Comparison of ENCODE assay signal across 10 cellular contexts in genomic region chr2:27096748-27097297, GRCh38. TPM values are rescaled to one million over a fixed set of nuclear protein-coding genes. Genes with fewer than 3 reads are reported as not detected.
DNase-seq lines count a peak whose midpoint lies in the region; ATAC-seq and TF ChIP-seq lines count a peak whose summit lies in the region.
"Had no signal": no experiment of that assay in that cellular context is flagged by ENCODE, and none has a peak within 500 bp of the region (broad histone marks: within the 10 kb centered on the region; RNA-seq: fewer than 3 reads in every experiment).

No MANE protein-coding gene starts in this region.

- peak; percentile 61 for DNase-seq in MV-4-11 (lab: John Stamatoyannopoulos, UW)
- peak in 1 of 2 donors; percentile 44 for DNase-seq in psoas muscle
- DNase-seq in NCI-H1694 (lab: John Stamatoyannopoulos, UW): no peak
- no peak for DNase-seq in NCI-H524 (lab: John Stamatoyannopoulos, UW)

- H3K27me3 Mint-ChIP-seq in brain: peaks cover 2% of the 10 kb centered on the region
- H3K27me3 Mint-ChIP-seq: memory B cell had no signal

- peaks cover 20% of the 10 kb centered on the region for H3K4me1 Mint-ChIP-seq in brain

- no peaks in the 10 kb centered on the region for H3K9me3 Mint-ChIP-seq in brain
- H3K9me3 Mint-ChIP-seq: activated T-helper 2 cell treated with anti-CD3 and anti-CD28 coated beads, Interferon-gamma antibody, Interleukin-2, Interleukin-4, amounts not matched to agents 10 μg/mL and 5 μg/mL and 100 μg/mL, durations not matched to agents 14 hours and 24 hours and 36 hours; CD8-positive, alpha-beta T cell; memory B cell had no signal

- peak overlapping the region; percentile 66 for H3K4me3 ChIP-seq in psoas muscle

- peak overlapping the region in 3 of 5 experiments; percentile 32 to 82 (median 78) for H3K4me3 Mint-ChIP-seq in brain

- no peaks in the 10 kb centered on the region for H3K36me3 Mint-ChIP-seq in brain
- H3K36me3 Mint-ChIP-seq: memory B cell had no signal

- H3K27me3 ChIP-seq in psoas muscle (ENCODE audit: insufficient read depth in 3 of 3, low read length in 2 of 3): no peaks in the 10 kb centered on the region
- H3K27me3 ChIP-seq: ascending aorta had no signal

- no peaks in the 10 kb centered on the region for H3K36me3 ChIP-seq in psoas muscle (ENCODE audit: insufficient read depth in 1 of 2, low read depth in 1 of 2)

- intact Hi-C loops in psoas muscle (cut with DNase I): loop anchor here (5.0 to 10.0 kb wide), 3 partner anchors 95 to 188 kb away; partner anchors contain the start of genes DNAJC5G (in 1 of the 2) and TRIM54 (in 1 of the 2)

- no peak for ATAC-seq in psoas muscle

- H3K9me3 ChIP-seq in psoas muscle: no peaks in the 10 kb centered on the region
- H3K9me3 ChIP-seq: ascending aorta had no signal

- peaks cover 14% of the 10 kb centered on the region for H3K4me1 ChIP-seq in psoas muscle

- peak overlapping the region in 3 of 5 experiments; percentile 52 to 89 (median 79) for H3K27ac Mint-ChIP-seq in brain
- H3K27ac Mint-ChIP-seq: CD8-positive, alpha-beta T cell; memory B cell had no signal

- TF ChIP-seq CTCF in brain (conservative IDR thresholded peaks at IDR 0.05): no peak
- no peak for TF ChIP-seq CTCF in psoas muscle (IDR thresholded peaks at IDR 0.05)

- WGBS in psoas muscle, 3 donors: 66 to 73% (median 70%) methylated on average over 3 of the region's 3 CpGs

- H3K27ac ChIP-seq in psoas muscle: peak overlapping the region; percentile 65
- H3K27ac ChIP-seq: ascending aorta had no signal

RNA-seq across cellular contexts. Expression of gene KHK, which starts 10.3 kb away (rescaled TPM):
- 9.2 TPM for polyA plus RNA-seq in brain (ENCODE audit: insufficient read depth, low read depth, low replicate concordance)
- total RNA-seq in psoas muscle: 1 to 10 TPM; 1.5 to 4.5 (median 2.4) TPM
- 1 to 10 TPM; 1.8 to 5.8 (median 2.9) TPM for polyA plus RNA-seq in psoas muscle

RNA-seq across cellular contexts. Expression of gene EMILIN1, which starts 18.4 kb away (rescaled TPM):
- polyA plus RNA-seq in brain (ENCODE audit: insufficient read depth, low read depth, low replicate concordance) (6.2 TPM), psoas muscle (1 to 10 TPM; 4.9 to 7.3 (median 4.9) TPM)
- total RNA-seq in psoas muscle: 10 to 100 TPM in 1 of 4 donors, 1 to 10 TPM in 3; 6.1 to 14.3 (median 7.9) TPM

RNA-seq across cellular contexts. Expression of gene CGREF1, which starts 22.1 kb away (rescaled TPM):
- polyA plus RNA-seq in brain (ENCODE audit: insufficient read depth, low read depth, low replicate concordance): 8.4 TPM
- 10 to 100 TPM in 1 of 4 donors, 1 to 10 TPM in 3; 4.1 to 15.8 (median 6.1) TPM for total RNA-seq in psoas muscle
- polyA plus RNA-seq in psoas muscle: 1 to 10 TPM; 2.8 to 7.9 (median 6.6) TPM
- total RNA-seq: CD8-positive, alpha-beta T cell; smooth muscle cell had no signal

RNA-seq across cellular contexts. Expression of gene OST4, which starts 25.4 kb away (rescaled TPM):
- polyA plus RNA-seq in brain (ENCODE audit: insufficient read depth, low read depth, low replicate concordance) (361 TPM), psoas muscle (100 to 1,000 TPM; 259 to 396 (median 306) TPM)
- total RNA-seq in psoas muscle: 100 to 1,000 TPM; 186 to 304 (median 236) TPM

RNA-seq across cellular contexts. Expression of gene ABHD1, which starts 26.8 kb away (rescaled TPM):
- polyA plus RNA-seq in brain (ENCODE audit: insufficient read depth, low read depth, low replicate concordance) (0.64 TPM), psoas muscle (1 to 10 TPM; 1.9 to 4.1 (median 3.9) TPM)
- 1 to 10 TPM; 1.4 to 4.5 (median 3.7) TPM for total RNA-seq in psoas muscle
- total RNA-seq: ascending aorta, smooth muscle cell had no signal
- polyA plus RNA-seq: smooth muscle cell had no signal
